In genomic region chr6:84524636-84525035, GRCh38 we compare ENCODE assay signal across 17 cellular contexts.
DNase-seq lines count a peak whose midpoint lies in the region; ATAC-seq, FAIRE-seq and TF ChIP-seq lines count a peak whose summit lies in the region.
"Had no signal": no experiment of that assay in that cellular context is flagged by ENCODE, and none has a peak within 500 bp of the region (broad histone marks: within the 10 kb centered on the region; RNA-seq: fewer than 3 reads in every experiment).

No MANE protein-coding gene starts in this region.

- H4K20me1 ChIP-seq in mammary epithelial cell (ENCODE audit: insufficient read depth, low read length), result no peaks in the 10 kb centered on the region
- H4K20me1 ChIP-seq in endothelial cell of umbilical vein (replicated peaks; ENCODE audit: control insufficient read depth, extremely low read depth, insufficient read depth, low read length), result no peaks in the 10 kb centered on the region
- H4K20me1 ChIP-seq: BLaER1 had no signal

- dilution Hi-C loops in mammary epithelial cell (cut with HindIII; ENCODE audit: low sequenced_read_pairs), result no loop called here
- dilution Hi-C loops in endothelial cell of umbilical vein (cut with MboI; ENCODE audit: extremely low pct_ligation_motif_present, low sequenced_read_pairs), result no loop called here

- BruUV-seq in mammary epithelial cell (replicated peaks; lab: Mats Ljungman, UMichigan) (no TSS peak), MCF 10A (replicated peaks; lab: Mats Ljungman, UMichigan) (no TSS peak), endothelial cell of umbilical vein (replicated peaks; lab: Mats Ljungman, UMichigan) (no TSS peak)

- in situ Hi-C loops in mammary epithelial cell (cut with MboI; ENCODE audit: low sequenced_read_pairs in 2 of 2), result no loop called here

- H3K4me3 ChIP-seq in mammary epithelial cell (replicated peaks in 1 of 3; ENCODE audit: insufficient read depth in 1 of 3, low read depth in 2 of 3, low read length in 3 of 3) (no peak overlapping the region), endothelial cell of umbilical vein (replicated peaks in 1 of 3; ENCODE audit: insufficient read depth in 1 of 3, low read depth in 1 of 3, low read length in 3 of 3) (no peak overlapping the region)
- H3K4me3 ChIP-seq: BLaER1 had no signal

- no peak for FAIRE-seq in endothelial cell of umbilical vein (lab: Jason Lieb, UNC)
- FAIRE-seq: G401.6 had no signal

- no peak for TF ChIP-seq POLR2A in endothelial cell of umbilical vein (IDR thresholded peaks at IDR 0.05; ENCODE audit: low read depth, low read length)

- no peaks in the 10 kb centered on the region for H3K79me2 ChIP-seq in mammary epithelial cell (ENCODE audit: insufficient read depth, low read length)
- H3K79me2 ChIP-seq in endothelial cell of umbilical vein (ENCODE audit: control insufficient read depth, insufficient read depth, low read length), result no peaks in the 10 kb centered on the region

- H2AFZ ChIP-seq in mammary epithelial cell (ENCODE audit: low read depth, low read length) (no peak overlapping the region), endothelial cell of umbilical vein (ENCODE audit: low read depth, low read length) (no peak overlapping the region)

- H3K27me3 ChIP-seq in mammary epithelial cell (ENCODE audit: insufficient read depth, low read length), result peaks cover 3% of the 10 kb centered on the region
- H3K27me3 ChIP-seq in endothelial cell of umbilical vein (ENCODE audit: control insufficient read depth in 2 of 2, insufficient read depth in 2 of 2, low read length in 2 of 2), result no peaks in the 10 kb centered on the region
- H3K27me3 ChIP-seq: BLaER1 had no signal

- H3K4me1 ChIP-seq in mammary epithelial cell (ENCODE audit: insufficient read depth, low read length), result peaks cover 8% of the 10 kb centered on the region
- H3K4me1 ChIP-seq in endothelial cell of umbilical vein (ENCODE audit: control insufficient read depth, extremely low read depth, insufficient read depth, low read length), result peaks cover 4% of the 10 kb centered on the region
- H3K4me1 ChIP-seq: BLaER1 had no signal

- no peak for TF ChIP-seq CTCF in mammary epithelial cell (conservative IDR thresholded peaks at IDR 0.05 in 1 of 2, IDR thresholded peaks at IDR 0.05 in 1 of 2; ENCODE audit: extremely low read depth in 1 of 2, insufficient read depth in 1 of 2, low read depth in 1 of 2, low read length in 2 of 2)
- no peak for TF ChIP-seq CTCF in MCF 10A (IDR thresholded peaks at IDR 0.05; ENCODE audit: unreplicated experiment)
- TF ChIP-seq CTCF in endothelial cell of umbilical vein (IDR thresholded peaks at IDR 0.05; ENCODE audit: extremely low read depth in 1 of 2, insufficient read depth in 1 of 2, low read depth in 1 of 2, low read length in 2 of 2), result no peak

- H3K4me1 Mint-ChIP-seq in MCF 10A (ENCODE audit: insufficient read depth, unreplicated experiment), result peaks cover 26% of the 10 kb centered on the region

- no peaks in the 10 kb centered on the region for H3K9me3 ChIP-seq in mammary epithelial cell (replicated peaks; ENCODE audit: insufficient read depth, low read length)
- no peaks in the 10 kb centered on the region for H3K9me3 ChIP-seq in endothelial cell of umbilical vein (replicated peaks; ENCODE audit: control insufficient read depth, insufficient read depth, low read length)
- H3K9me3 ChIP-seq: BLaER1 had no signal

- POLR2A ChIA-PET in MCF 10A (lab: Yijun Ruan, JAX), result interaction anchor here (0.6 to 1.3 kb wide), 2 partner anchors 17 to 91 kb away, joined by 3 to 4 read pairs; no protein-coding TSS in a partner anchor
- POLR2A ChIA-PET in endothelial cell of umbilical vein (lab: Charles Lee), result no interaction called here

- H3K9me1 ChIP-seq in endothelial cell of umbilical vein (replicated peaks; ENCODE audit: control insufficient read depth, extremely low read depth, insufficient read depth, low read length), result no peaks in the 10 kb centered on the region

- WGBS in mammary epithelial cell (ENCODE audit: low coverage, missing lambda C conversion rate), result 44% methylated on average over 4 of the region's 4 CpGs

- H3K27me3 Mint-ChIP-seq in MCF 10A (ENCODE audit: insufficient read depth, unreplicated experiment), result no peaks in the 10 kb centered on the region

- H3K36me3 ChIP-seq in mammary epithelial cell (ENCODE audit: insufficient read depth, low read length) (no peaks in the 10 kb centered on the region), endothelial cell of umbilical vein (ENCODE audit: control insufficient read depth in 2 of 2, extremely low read depth in 1 of 2, insufficient read depth in 2 of 2, low read length in 2 of 2) (no peaks in the 10 kb centered on the region)
- H3K36me3 ChIP-seq: BLaER1 had no signal

- H3K4me2 ChIP-seq in mammary epithelial cell (ENCODE audit: insufficient read depth, low read depth, low read length) (no peak overlapping the region), endothelial cell of umbilical vein (ENCODE audit: insufficient read depth, low read length) (no peak overlapping the region)
- H3K4me2 ChIP-seq: BLaER1 had no signal

- no peaks in the 10 kb centered on the region for H3K36me3 Mint-ChIP-seq in MCF 10A (ENCODE audit: insufficient read depth, unreplicated experiment)
- H3K36me3 Mint-ChIP-seq: CD8-positive, alpha-beta T cell had no signal

- CTCF ChIA-PET in mammary epithelial cell (lab: Charles Lee; ENCODE audit: low non-redundant PET) (no interaction called here), MCF 10A (lab: Yijun Ruan, JAX) (no interaction called here), endothelial cell of umbilical vein (lab: Charles Lee) (interaction anchor here (1.1 kb wide), 1 partner anchor 250 kb away, joined by 4 read pairs; no protein-coding TSS in a partner anchor)

- H3K9me3 Mint-ChIP-seq in MCF 10A (ENCODE audit: unreplicated experiment), result no peaks in the 10 kb centered on the region
- H3K9me3 Mint-ChIP-seq: CD8-positive, alpha-beta T cell had no signal

- ATAC-seq in GM19328 (IDR thresholded peaks at IDR 0.05; ENCODE audit: unreplicated experiment), result no peak
- ATAC-seq: CD8-positive, alpha-beta T cell; HCT116; Right ventricle myocardium inferior had no signal

- no peak overlapping the region for H3K27ac Mint-ChIP-seq in MCF 10A (ENCODE audit: low read depth, unreplicated experiment)
- H3K27ac Mint-ChIP-seq: CD8-positive, alpha-beta T cell had no signal

- intact Hi-C loops in mammary epithelial cell (cut with micrococcal nuclease) (no loop called here), MCF 10A (cut with micrococcal nuclease) (no loop called here), endothelial cell of umbilical vein (cut with micrococcal nuclease) (no loop called here)

- DNase-seq in mammary epithelial cell (peak; percentile 5), MCF 10A (ENCODE audit: unreplicated experiment) (no peak), RKO (ENCODE audit: low spot score) (peak; percentile 23), endothelial cell of umbilical vein (ENCODE audit: low read depth, low spot score) (no peak), NCI-H2171 (lab: John Stamatoyannopoulos, UW) (no peak), NCI-H2029 treated with DMSO at 0.1 percent for 48 hours (lab: John Stamatoyannopoulos, UW) (no peak)
- DNase-seq in stimulated activated CD8-positive, alpha-beta memory T cell treated with anti-CD3 and anti-CD28 coated beads, Interleukin-4, amount 100 ng/mL, for 48 hours, result no peak
- DNase-seq: CD8-positive, alpha-beta T cell; DMS79; NCI-H1417; NCI-H187 treated with DMSO at 0.1 percent for 48 hours; NCI-H526 had no signal

- no peak overlapping the region for H3K4me3 Mint-ChIP-seq in MCF 10A (ENCODE audit: unreplicated experiment)
- H3K4me3 Mint-ChIP-seq: CD8-positive, alpha-beta T cell had no signal

- H3K9ac ChIP-seq in mammary epithelial cell (ENCODE audit: insufficient read depth, low read length) (no peak overlapping the region), endothelial cell of umbilical vein (replicated peaks; ENCODE audit: extremely low read depth, insufficient read depth, low read length) (no peak overlapping the region)
- H3K9ac ChIP-seq: BLaER1 had no signal

- H3K27ac ChIP-seq in mammary epithelial cell (ENCODE audit: insufficient read depth, low read depth, low read length) (no peak overlapping the region), endothelial cell of umbilical vein (ENCODE audit: insufficient read depth, low read depth, low read length) (no peak overlapping the region)
- H3K27ac ChIP-seq: BLaER1 had no signal

TF ChIP-seq in endothelial cell of umbilical vein, 7 proteins besides CTCF, POLR2A, EP300 and RAD21:
- TF ChIP-seq MYC (IDR thresholded peaks at IDR 0.05; ENCODE audit: low read depth, low read length) (no peak), GATA2 (IDR thresholded peaks at IDR 0.05; ENCODE audit: insufficient read depth, insufficient read length, low read depth, low read length) (peak; percentile 70), FOS (IDR thresholded peaks at IDR 0.05; ENCODE audit: borderline replicate concordance, insufficient read depth, low read length) (peak; percentile 44)

Comparison
In these comparisons a context has a peak if more than half of its experiments do, and no peak if none do; other contexts are left out.
1. DNase-seq: peak in mammary epithelial cell (single experiment) and RKO (single experiment); none in MCF 10A (single experiment), endothelial cell of umbilical vein (single experiment), NCI-H2171 (single experiment), NCI-H2029 treated with DMSO at 0.1 percent for 48 hours (single experiment) and stimulated activated CD8-positive, alpha-beta memory T cell treated with anti-CD3 and anti-CD28 coated beads, Interleukin-4, amount 100 ng/mL, for 48 hours (single experiment).